ENCODE assay signal across 8 cellular contexts in the genomic region with DNA sequence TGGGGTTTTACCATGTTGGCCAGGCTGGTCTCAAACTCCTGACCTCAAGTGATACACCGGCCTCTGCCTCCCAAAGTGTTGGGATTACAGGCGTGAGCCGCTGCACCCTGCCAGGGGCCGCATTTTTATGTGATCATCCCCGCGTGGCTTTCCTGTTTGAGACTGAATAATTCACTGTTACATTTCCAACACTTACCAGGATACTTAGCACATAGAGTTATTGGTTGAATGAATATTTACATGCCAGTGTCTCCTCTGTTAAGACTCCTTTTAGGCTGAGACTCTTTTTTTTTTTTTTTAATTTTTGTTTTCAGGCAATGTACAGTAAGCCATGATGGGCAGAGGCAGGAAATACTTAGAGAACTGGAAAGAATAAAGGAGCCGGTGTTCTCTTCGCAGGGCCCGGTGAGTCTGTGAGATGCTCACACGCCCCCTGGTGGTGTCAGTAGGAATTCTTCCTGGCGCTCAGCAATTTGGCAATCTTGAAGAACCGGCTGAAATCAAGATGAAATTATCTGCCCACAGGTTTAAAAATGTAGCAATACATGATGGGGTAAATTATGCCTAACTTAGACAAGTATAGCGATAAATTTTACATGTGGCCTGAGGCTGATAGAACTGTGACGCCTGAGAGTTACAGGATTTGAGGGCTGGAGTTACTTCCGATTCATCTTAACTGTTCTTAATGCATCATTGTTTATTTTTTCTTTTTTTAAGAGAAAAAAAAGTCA. TPM values are rescaled to one million over a fixed set of nuclear protein-coding genes. Genes with fewer than 3 reads are reported as not detected.
DNase-seq lines count a peak whose midpoint lies in the region; ATAC-seq and TF ChIP-seq lines count a peak whose summit lies in the region.

No MANE protein-coding gene starts in this region.

- DNase-seq in C1 segment of cervical spinal cord (lab: John Stamatoyannopoulos, UW) (peak in 12 of 14 donors; percentile 25 to 81 (median 59)), HFFc6 (peak; percentile 79), NCI-H82 (lab: John Stamatoyannopoulos, UW) (peak; percentile 92), dermis blood vessel endothelial cell (peak; percentile 90), lower lobe of right lung (peak; percentile 83)
- DNase-seq in activated CD4-positive, alpha-beta T cell treated with anti-CD3 and anti-CD28 coated beads, Interleukin-2, amount 50 U/mL, for 4 hours, result peak; percentile 76 to 79
- peak; percentile 49 to 71 (median 54) for DNase-seq in stimulated activated CD4-positive, alpha-beta T cell treated with anti-CD3 and anti-CD28 coated beads, TNF-alpha, amount 100 ng/mL, for 4 hours (ENCODE audit: low read depth in 3 of 3)

- no peaks in the 10 kb centered on the region for H3K27me3 ChIP-seq in lower lobe of right lung (ENCODE audit: low read depth)

- H3K36me3 Mint-ChIP-seq in HFFc6 (ENCODE audit: low read depth), result no peaks in the 10 kb centered on the region; the same call in 1 of the 2 replicates

- H3K9me3 ChIP-seq in lower lobe of right lung, result no peaks in the 10 kb centered on the region

- peak overlapping the region; percentile 68 for H3K27ac Mint-ChIP-seq in HFFc6

- peak; percentile 93 to 94 for ATAC-seq in lower lobe of right lung
- ATAC-seq in GM21786 (IDR thresholded peaks at IDR 0.05; ENCODE audit: unreplicated experiment), result no peak

- H3K36me3 ChIP-seq in lower lobe of right lung, result no peaks in the 10 kb centered on the region

- H3K4me3 Mint-ChIP-seq in HFFc6, result peak overlapping the region; percentile 60

- no peaks in the 10 kb centered on the region; the same call in 1 of the 2 replicates for H3K27me3 Mint-ChIP-seq in HFFc6 (ENCODE audit: insufficient read depth)

- H3K4me1 Mint-ChIP-seq in HFFc6 (ENCODE audit: low read depth), result peaks cover 22% of the 10 kb centered on the region

- no peaks in the 10 kb centered on the region for H3K9me3 Mint-ChIP-seq in HFFc6

- peak; percentile 97 for TF ChIP-seq CTCF in HFFc6 (IDR thresholded peaks at IDR 0.05)
- peak; percentile 95 for TF ChIP-seq CTCF in lower lobe of right lung (IDR thresholded peaks at IDR 0.05)

- H3K4me1 ChIP-seq in lower lobe of right lung, result peaks cover 6% of the 10 kb centered on the region

- H3K4me3 ChIP-seq in lower lobe of right lung, result no peak overlapping the region

- no peak overlapping the region for H3K27ac ChIP-seq in lower lobe of right lung

- intact Hi-C loops in lower lobe of right lung (cut with DNase I), result no loop called here

RNA-seq across cellular contexts. Expression of a gene that starts 7.6 kb away (rescaled TPM):
- total RNA-seq in HFFc6 (2021; fragmentation: NEBNext Ultra II Directional; extraction: Animal tissue kit (Norgen Biotek cat#: 25700)), result 10 to 100 TPM; 51.6 to 61.0 (median 56.1) TPM
- 69.4 and 169 TPM in 2 replicates for total RNA-seq in dermis blood vessel endothelial cell
- 63.0 TPM for total RNA-seq in lower lobe of right lung

RNA-seq across cellular contexts. Expression of a gene that starts 13.2 kb away (rescaled TPM):
- 1 to 10 TPM; 6.9 to 8.0 (median 7.2) TPM for total RNA-seq in HFFc6 (2021; fragmentation: NEBNext Ultra II Directional; extraction: Animal tissue kit (Norgen Biotek cat#: 25700))
- total RNA-seq in dermis blood vessel endothelial cell (1.2 and 2.4 TPM in 2 replicates), lower lobe of right lung (7.2 TPM)

RNA-seq across cellular contexts. Expression of a gene that starts 54.2 kb away (rescaled TPM):
- total RNA-seq in HFFc6 (2021; fragmentation: NEBNext Ultra II Directional; extraction: Animal tissue kit (Norgen Biotek cat#: 25700)), result 1 to 10 TPM; 4.7 to 6.8 (median 5.2) TPM
- total RNA-seq in dermis blood vessel endothelial cell (1.5 TPM in 2 replicates), lower lobe of right lung (1.9 TPM)
